In the genomic region with DNA sequence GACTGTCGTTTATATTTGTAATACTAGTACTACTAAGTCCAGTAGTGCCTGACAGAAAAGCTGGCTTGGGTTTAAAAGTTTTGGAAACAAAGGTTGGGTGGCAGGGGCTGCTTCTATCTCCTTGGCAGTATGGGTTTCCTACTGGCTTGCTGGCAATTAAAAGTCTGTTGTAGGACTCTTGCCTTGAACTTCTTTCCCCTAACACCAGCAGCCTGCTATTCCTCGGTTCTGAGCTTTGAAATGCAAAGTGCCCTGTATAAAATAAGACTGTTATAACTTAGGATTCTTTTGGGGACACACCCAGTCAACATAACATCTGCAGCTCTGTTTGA, we compare ENCODE assay signal across 8 cellular contexts. TPM values are rescaled to one million over a fixed set of nuclear protein-coding genes. Genes with fewer than 3 reads are reported as not detected.
DNase-seq lines count a peak whose midpoint lies in the region; ATAC-seq, FAIRE-seq and TF ChIP-seq lines count a peak whose summit lies in the region.

No MANE protein-coding gene starts in this region.

- peak; percentile 14 for DNase-seq in PC-3
- no peak for DNase-seq in endothelial cell of umbilical vein (ENCODE audit: low read depth, low spot score)
- DNase-seq in ovary = no peak
- DNase-seq in NCI-H82 treated with DMSO at 0.1 percent for 48 hours (lab: John Stamatoyannopoulos, UW; ENCODE audit: unreplicated experiment) = no peak
- no peak for DNase-seq in NCI-H526 (lab: John Stamatoyannopoulos, UW)
- no peak for DNase-seq in effector CD4-positive, alpha-beta T cell
- no peak for DNase-seq in activated gamma-delta T cell treated with Interleukin-2 at 50 U/mL for 16 hours

- H2AFZ ChIP-seq in PC-3 (ENCODE audit: low read length) = no peak overlapping the region
- no peak overlapping the region for H2AFZ ChIP-seq in endothelial cell of umbilical vein (ENCODE audit: low read depth, low read length)

- no peak for ATAC-seq in PC-3

- H3K27me3 ChIP-seq in DOHH2 (ENCODE audit: control insufficient read depth, low read length) = no peaks in the 10 kb centered on the region
- H3K27me3 ChIP-seq in PC-3 (ENCODE audit: low read length) = no peaks in the 10 kb centered on the region
- H3K27me3 ChIP-seq in endothelial cell of umbilical vein (ENCODE audit: control insufficient read depth in 2 of 2, insufficient read depth in 2 of 2, low read length in 2 of 2) = no peaks in the 10 kb centered on the region
- H3K27me3 ChIP-seq in ovary = no peaks in the 10 kb centered on the region

- H3K9me3 ChIP-seq in DOHH2 (ENCODE audit: control insufficient read depth, insufficient read depth, low read length) (no peaks in the 10 kb centered on the region), PC-3 (ENCODE audit: low read length) (no peaks in the 10 kb centered on the region), endothelial cell of umbilical vein (replicated peaks; ENCODE audit: control insufficient read depth, insufficient read depth, low read length) (no peaks in the 10 kb centered on the region), ovary (no peaks in the 10 kb centered on the region)

- H3K27ac ChIP-seq in DOHH2 (ENCODE audit: low read depth, low read length) = peak overlapping the region; percentile 35
- no peak overlapping the region for H3K27ac ChIP-seq in PC-3 (ENCODE audit: low read length)
- H3K27ac ChIP-seq in endothelial cell of umbilical vein (ENCODE audit: insufficient read depth, low read depth, low read length) = peak overlapping the region; percentile 88
- H3K27ac ChIP-seq in ovary = peak overlapping the region in 1 of 2 donors; percentile 94

- CTCF ChIA-PET in PC-3 (lab: Charles Lee) = interaction anchor here (1.0 kb wide), 2 partner anchors 10 to 47 kb away, joined by 3 to 4 read pairs; no protein-coding TSS in a partner anchor
- CTCF ChIA-PET in endothelial cell of umbilical vein (lab: Charles Lee) = interaction anchor here (0.7 to 2.7 kb wide), 4 partner anchors 10 to 120 kb away, joined by 3 to 24 read pairs (median 4); no protein-coding TSS in a partner anchor

- peaks cover 7% of the 10 kb centered on the region; the same call in 1 of the 2 replicates for H3K36me3 ChIP-seq in DOHH2 (ENCODE audit: control insufficient read depth, low read length)
- H3K36me3 ChIP-seq in PC-3 (ENCODE audit: low read depth, low read length) = no peaks in the 10 kb centered on the region
- H3K36me3 ChIP-seq in endothelial cell of umbilical vein (ENCODE audit: control insufficient read depth in 2 of 2, extremely low read depth in 1 of 2, insufficient read depth in 2 of 2, low read length in 2 of 2) = no peaks in the 10 kb centered on the region
- H3K36me3 ChIP-seq in ovary = no peaks in the 10 kb centered on the region

- no peak for TF ChIP-seq POLR2A in endothelial cell of umbilical vein (IDR thresholded peaks at IDR 0.05; ENCODE audit: low read depth, low read length)
- no peak for TF ChIP-seq POLR2A in ovary (IDR thresholded peaks at IDR 0.05)

- H3K9me2 ChIP-seq in DOHH2 (replicated peaks; ENCODE audit: control insufficient read depth, low read length) = no peaks in the 10 kb centered on the region
- H3K9me2 ChIP-seq in PC-3 (replicated peaks; ENCODE audit: low read length) = no peaks in the 10 kb centered on the region

- BruUV-seq in PC-3 (replicated peaks; lab: Mats Ljungman, UMichigan) (TSS peak; percentile 81), endothelial cell of umbilical vein (replicated peaks; lab: Mats Ljungman, UMichigan) (TSS peak; percentile 31)

- intact Hi-C loops in PC-3 (cut with micrococcal nuclease) = loop anchor here (10.0 kb wide), 1 partner anchor 175 kb away; no protein-coding TSS in a partner anchor
- intact Hi-C loops in endothelial cell of umbilical vein (cut with micrococcal nuclease) = loop anchor here (2.0 kb wide), 1 partner anchor 73 kb away; no protein-coding TSS in a partner anchor
- intact Hi-C loops in ovary (cut with DNase I) = loop anchor here in 1 of 4 donors (10.0 kb wide), 1 partner anchor 1415 kb away; no protein-coding TSS in a partner anchor

- H3K9me1 ChIP-seq in endothelial cell of umbilical vein (replicated peaks; ENCODE audit: control insufficient read depth, extremely low read depth, insufficient read depth, low read length) = no peaks in the 10 kb centered on the region

- FAIRE-seq in endothelial cell of umbilical vein (lab: Jason Lieb, UNC) = peak; percentile 15

- peaks cover 57% of the 10 kb centered on the region for H3K79me2 ChIP-seq in DOHH2 (ENCODE audit: control insufficient read depth, low read length)
- H3K79me2 ChIP-seq in PC-3 (ENCODE audit: low read length) = peaks cover 55% of the 10 kb centered on the region
- peaks cover 48% of the 10 kb centered on the region for H3K79me2 ChIP-seq in endothelial cell of umbilical vein (ENCODE audit: control insufficient read depth, insufficient read depth, low read length)

- H3K4me2 ChIP-seq in DOHH2 (ENCODE audit: low read length) (peak overlapping the region; percentile 87), PC-3 (ENCODE audit: low read length) (peak overlapping the region; percentile 95), endothelial cell of umbilical vein (ENCODE audit: insufficient read depth, low read length) (peak overlapping the region; percentile 77)

- H3F3A ChIP-seq in DOHH2 (ENCODE audit: control insufficient read depth, insufficient read depth) = no peaks in the 10 kb centered on the region
- peaks cover 4% of the 10 kb centered on the region for H3F3A ChIP-seq in PC-3 (ENCODE audit: low read length, unreplicated experiment)

- POLR2A ChIA-PET in PC-3 (lab: Charles Lee; ENCODE audit: unreplicated experiment) = interaction anchor here (0.7 kb wide), 1 partner anchor 118 kb away, joined by 3 read pairs; no protein-coding TSS in a partner anchor
- POLR2A ChIA-PET in endothelial cell of umbilical vein (lab: Charles Lee) = interaction anchor here (0.9 kb wide), 1 partner anchor 91 kb away, joined by 3 read pairs; no protein-coding TSS in a partner anchor

- TF ChIP-seq CTCF in DOHH2 (IDR thresholded peaks at IDR 0.05; ENCODE audit: low read depth, low read length, poor library complexity, severe bottlenecking) (no peak), PC-3 (conservative IDR thresholded peaks at IDR 0.05; ENCODE audit: low read depth, low read length) (no peak), endothelial cell of umbilical vein (IDR thresholded peaks at IDR 0.05; ENCODE audit: extremely low read depth in 1 of 2, insufficient read depth in 1 of 2, low read depth in 1 of 2, low read length in 2 of 2) (no peak), ovary (IDR thresholded peaks at IDR 0.05) (no peak)

- dilution Hi-C loops in endothelial cell of umbilical vein (cut with MboI; ENCODE audit: extremely low pct_ligation_motif_present, low sequenced_read_pairs) = no loop called here

- H3K4me1 ChIP-seq in DOHH2 (ENCODE audit: control insufficient read depth, low read length) = peaks cover 21% of the 10 kb centered on the region
- peaks cover 36% of the 10 kb centered on the region for H3K4me1 ChIP-seq in PC-3 (ENCODE audit: insufficient read depth, low read length)
- H3K4me1 ChIP-seq in endothelial cell of umbilical vein (ENCODE audit: control insufficient read depth, extremely low read depth, insufficient read depth, low read length) = peaks cover 36% of the 10 kb centered on the region
- peaks cover 7% of the 10 kb centered on the region for H3K4me1 ChIP-seq in ovary (ENCODE audit: insufficient read depth)

- no peak for TF ChIP-seq EP300 in ovary (IDR thresholded peaks at IDR 0.05)

- H3K9ac ChIP-seq in PC-3 (ENCODE audit: low read length) (peak overlapping the region; percentile 87), endothelial cell of umbilical vein (replicated peaks; ENCODE audit: extremely low read depth, insufficient read depth, low read length) (peak overlapping the region; percentile 62)

- H4K20me1 ChIP-seq in DOHH2 (ENCODE audit: control insufficient read depth, insufficient read depth, low read depth, low read length) (0 out of 2 replicates have a peak, but pooled peaks cover 2% of the 10 kb centered on the region), PC-3 (ENCODE audit: low read length) (peaks cover 24% of the 10 kb centered on the region), endothelial cell of umbilical vein (replicated peaks; ENCODE audit: control insufficient read depth, extremely low read depth, insufficient read depth, low read length) (no peaks in the 10 kb centered on the region)

- 2% methylated on average over 2 of the region's 2 CpGs for WGBS in ovary, 3 donors

- H3K4me3 ChIP-seq in DOHH2 (ENCODE audit: low read length) = peak overlapping the region; percentile 82
- peak overlapping the region; percentile 90 for H3K4me3 ChIP-seq in PC-3 (ENCODE audit: low read length)
- peak overlapping the region; percentile 49 to 84 (median 70) for H3K4me3 ChIP-seq in endothelial cell of umbilical vein (replicated peaks in 1 of 3; ENCODE audit: insufficient read depth in 1 of 3, low read depth in 1 of 3, low read length in 3 of 3)
- H3K4me3 ChIP-seq in ovary = peak overlapping the region; percentile 90

TF ChIP-seq in endothelial cell of umbilical vein, 7 proteins besides CTCF, POLR2A, EP300 and RAD21 (continues in another document):
- no peak for TF ChIP-seq POLR2AphosphoS5 (IDR thresholded peaks at IDR 0.05; ENCODE audit: insufficient read depth, low read depth, low read length)
- no peak for TF ChIP-seq FOS (IDR thresholded peaks at IDR 0.05; ENCODE audit: borderline replicate concordance, insufficient read depth, low read length)

RNA-seq across cellular contexts. Expression of a gene that starts 1.3 kb away (rescaled TPM):
- total RNA-seq in PC-3 (2014; rRNA removed) = 20.4 and 20.8 TPM in 2 replicates
- 17.3 and 21.3 TPM in 2 replicates for total RNA-seq in endothelial cell of umbilical vein
- 5.2 and 5.8 TPM in 2 replicates for polyA plus RNA-seq in endothelial cell of umbilical vein
- polyA plus RNA-seq in endothelial cell of umbilical vein (2011; cell fraction: cytosol; rRNA removed) = 4.8 and 5.4 TPM in 2 replicates
- polyA plus RNA-seq in endothelial cell of umbilical vein (2011; cell fraction: nucleus; rRNA removed) = 14.5 and 16.5 TPM in 2 replicates
- 10.6 and 10.9 TPM in 2 replicates for polyA plus RNA-seq in endothelial cell of umbilical vein (2012)
- polyA minus RNA-seq in endothelial cell of umbilical vein = 33.8 and 33.9 TPM in 2 replicates
- 19.3 TPM for polyA minus RNA-seq in endothelial cell of umbilical vein (2011; cell fraction: cytosol; rRNA and poly(A)+ RNA removed)
- polyA minus RNA-seq in endothelial cell of umbilical vein (2011; cell fraction: nucleus; rRNA and poly(A)+ RNA removed) = 36.8 and 49.7 TPM in 2 replicates
- total RNA-seq in ovary = 10 to 100 TPM; 19.0 to 26.1 (median 23.0) TPM
- polyA plus RNA-seq in ovary = 10 to 100 TPM in 1 of 2 donors, 1 to 10 TPM in 1; 7.1 to 10.5 TPM

RNA-seq across cellular contexts. Expression of a gene that starts 18.7 kb away (rescaled TPM):
- total RNA-seq in PC-3 (2014; rRNA removed) (not detected in 2 replicates), endothelial cell of umbilical vein (not detected in 2 replicates), ovary (10 to 100 TPM in 1 of 7 donors, 1 to 10 TPM in 2, not detected in 4; 1.9 to 12.3 (median 2.7) TPM)
- polyA plus RNA-seq in endothelial cell of umbilical vein (not detected in 2 replicates), ovary (1 to 10 TPM in 1 of 2 donors, under 1 TPM in 1; 0.22 to 5.1 TPM)
- polyA plus RNA-seq in endothelial cell of umbilical vein (2011; cell fraction: cytosol; rRNA removed) = not detected in 2 replicates
- not detected in 2 replicates for polyA plus RNA-seq in endothelial cell of umbilical vein (2011; cell fraction: nucleus; rRNA removed)
- not detected in 2 replicates for polyA plus RNA-seq in endothelial cell of umbilical vein (2012)
- not detected in 2 replicates for polyA minus RNA-seq in endothelial cell of umbilical vein
- not detected for polyA minus RNA-seq in endothelial cell of umbilical vein (2011; cell fraction: cytosol; rRNA and poly(A)+ RNA removed)
- not detected in 2 replicates for polyA minus RNA-seq in endothelial cell of umbilical vein (2011; cell fraction: nucleus; rRNA and poly(A)+ RNA removed)
